Comparison of ENCODE assay signal across 9 cellular contexts in the genomic region with DNA sequence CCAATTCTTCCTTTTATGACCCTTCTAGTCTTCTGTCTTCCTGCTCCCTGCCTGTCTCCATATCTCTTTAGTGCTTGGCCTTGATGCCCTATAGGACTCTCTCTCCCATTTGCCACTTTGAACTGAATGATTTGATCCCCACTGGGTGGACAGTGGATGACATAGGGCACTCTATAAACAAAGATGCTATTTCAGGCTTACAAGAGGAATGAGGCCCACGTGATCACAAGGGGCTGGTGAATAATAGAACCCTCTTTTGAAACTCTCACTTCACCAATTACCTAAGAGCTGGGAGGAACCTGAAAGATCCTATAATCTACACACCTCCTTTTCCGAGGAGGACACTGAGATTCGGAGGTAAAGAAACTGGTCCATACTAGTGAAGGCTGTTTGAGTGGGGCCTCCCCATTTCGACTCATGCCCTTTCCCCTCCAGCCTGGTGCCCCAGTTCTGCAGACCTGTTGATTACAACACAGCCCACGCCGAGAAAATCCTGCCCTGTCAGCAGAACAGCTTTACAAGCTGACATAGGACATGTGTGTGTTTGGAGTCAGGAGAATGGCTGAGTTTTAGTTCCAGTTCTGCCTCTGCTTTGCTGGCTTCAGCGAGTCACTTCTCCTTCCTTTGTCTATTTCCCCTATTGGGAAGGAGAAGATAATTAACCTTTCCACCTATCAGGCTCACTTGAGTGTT.
DNase-seq lines count a peak whose midpoint lies in the region; ATAC-seq and TF ChIP-seq lines count a peak whose summit lies in the region.
"Had no signal": no experiment of that assay in that cellular context is flagged by ENCODE, and none has a peak within 500 bp of the region (broad histone marks: within the 10 kb centered on the region; RNA-seq: fewer than 3 reads in every experiment).

No MANE protein-coding gene starts in this region.

- H2BK120ac ChIP-seq in neuronal stem cell (ENCODE audit: low read depth, low read length), result peak overlapping the region; percentile 0

- BruUV-seq in MCF 10A (replicated peaks; lab: Mats Ljungman, UMichigan) (no TSS peak), mammary epithelial cell (replicated peaks; lab: Mats Ljungman, UMichigan) (no TSS peak)

- H3K4me1 ChIP-seq in mammary epithelial cell (ENCODE audit: insufficient read depth, low read length), result peaks cover 11% of the 10 kb centered on the region
- peaks cover 24 to 47% of the 10 kb centered on the region in 2 donors for H3K4me1 ChIP-seq in neuronal stem cell (ENCODE audit: control insufficient read depth in 2 of 2, insufficient read depth in 1 of 2, low read depth in 1 of 2, low read length in 2 of 2)
- peaks cover 7 to 10% of the 10 kb centered on the region in 2 donors for H3K4me1 ChIP-seq in aorta (ENCODE audit: control insufficient read depth in 1 of 2, insufficient read depth in 2 of 2, low read length in 2 of 2)

- H2BK5ac ChIP-seq in neuronal stem cell (ENCODE audit: low read length), result no peak overlapping the region

- H3K9ac ChIP-seq in mammary epithelial cell (ENCODE audit: insufficient read depth, low read length), result no peak overlapping the region
- no peak overlapping the region for H3K9ac ChIP-seq in neuronal stem cell (ENCODE audit: low read depth, low read length, poor library complexity)

- ATAC-seq in aorta (ENCODE audit: low FRiP score) (peak; percentile 37), HG02610 (IDR thresholded peaks at IDR 0.05; ENCODE audit: unreplicated experiment) (no peak), GM19397 (IDR thresholded peaks at IDR 0.05; ENCODE audit: unreplicated experiment) (no peak)
- ATAC-seq: SK-N-SH treated with all-trans-retinoic acid at 6 μM for 48 hours had no signal

- H4K8ac ChIP-seq in neuronal stem cell (ENCODE audit: low read depth, low read length), result no peak overlapping the region

- H3K9me3 Mint-ChIP-seq in MCF 10A (ENCODE audit: unreplicated experiment), result no peaks in the 10 kb centered on the region
- no peaks in the 10 kb centered on the region for H3K9me3 Mint-ChIP-seq in activated T-cell treated with anti-CD3 and anti-CD28 coated beads, Interleukin-2, amount 50 U/mL, for 24 hours

- no peak overlapping the region for H2BK15ac ChIP-seq in neuronal stem cell (ENCODE audit: low read length)

- no peak overlapping the region for H3K27ac ChIP-seq in mammary epithelial cell (ENCODE audit: insufficient read depth, low read depth, low read length)
- peak overlapping the region; percentile 98 for H3K27ac ChIP-seq in neuronal stem cell (replicated peaks; ENCODE audit: low read length)
- H3K27ac ChIP-seq in aorta (ENCODE audit: low read depth in 1 of 2, low read length in 2 of 2), result peak overlapping the region; percentile 85 to 94

- peak overlapping the region; percentile 66 for H3K27ac Mint-ChIP-seq in MCF 10A (ENCODE audit: low read depth, unreplicated experiment)
- H3K27ac Mint-ChIP-seq in activated T-cell treated with anti-CD3 and anti-CD28 coated beads, Interleukin-2, amount 50 U/mL, for 24 hours, result no peak overlapping the region

- H3K4me3 ChIP-seq in mammary epithelial cell (replicated peaks in 1 of 3; ENCODE audit: insufficient read depth in 1 of 3, low read depth in 2 of 3, low read length in 3 of 3) (no peak overlapping the region), fibroblast of pulmonary artery (replicated peaks; ENCODE audit: low read depth, low read length) (no peak overlapping the region), neuronal stem cell (ENCODE audit: low read length in 2 of 2) (no peak overlapping the region), aorta (ENCODE audit: low read length in 2 of 2) (no peak overlapping the region)

- H3K18ac ChIP-seq in neuronal stem cell (ENCODE audit: low read length), result peak overlapping the region; percentile 9

- TF ChIP-seq CTCF in MCF 10A (IDR thresholded peaks at IDR 0.05; ENCODE audit: unreplicated experiment) (no peak), mammary epithelial cell (conservative IDR thresholded peaks at IDR 0.05 in 1 of 2, IDR thresholded peaks at IDR 0.05 in 1 of 2; ENCODE audit: extremely low read depth in 1 of 2, insufficient read depth in 1 of 2, low read depth in 1 of 2, low read length in 2 of 2) (no peak), fibroblast of pulmonary artery (IDR thresholded peaks at IDR 0.05; ENCODE audit: low read length, missing control alignments) (no peak)

- dilution Hi-C loops in mammary epithelial cell (cut with HindIII; ENCODE audit: low sequenced_read_pairs), result no loop called here

- H3K23ac ChIP-seq in neuronal stem cell (ENCODE audit: low read depth, low read length, poor library complexity), result no peak overlapping the region

- H3K36me3 Mint-ChIP-seq in MCF 10A (ENCODE audit: insufficient read depth, unreplicated experiment), result no peaks in the 10 kb centered on the region
- no peaks in the 10 kb centered on the region for H3K36me3 Mint-ChIP-seq in activated T-cell treated with anti-CD3 and anti-CD28 coated beads, Interleukin-2, amount 50 U/mL, for 24 hours (ENCODE audit: low read depth)

- no peak overlapping the region for H4K91ac ChIP-seq in neuronal stem cell (ENCODE audit: low read depth, low read length, poor library complexity)

- no peak overlapping the region for H3K4ac ChIP-seq in neuronal stem cell (ENCODE audit: low read length)

- H3K79me2 ChIP-seq in mammary epithelial cell (ENCODE audit: insufficient read depth, low read length), result no peaks in the 10 kb centered on the region

- no peaks in the 10 kb centered on the region for H3K27me3 Mint-ChIP-seq in MCF 10A (ENCODE audit: insufficient read depth, unreplicated experiment)
- no peaks in the 10 kb centered on the region for H3K27me3 Mint-ChIP-seq in activated T-cell treated with anti-CD3 and anti-CD28 coated beads, Interleukin-2, amount 50 U/mL, for 24 hours

- H2AK5ac ChIP-seq in neuronal stem cell (ENCODE audit: low read depth, low read length), result no peak overlapping the region

- WGBS in mammary epithelial cell (ENCODE audit: low coverage, missing lambda C conversion rate), result 80% methylated on average over 7 of the region's 7 CpGs
- WGBS in neuronal stem cell (ENCODE audit: extremely low coverage in 2 of 2, insufficient read length in 2 of 2, insufficient replicate concordance in 1 of 2), 2 donors, result no CpG with 5 or more reads among the region's 7 CpGs
- 52 to 53% methylated on average over 7 of the region's 7 CpGs for WGBS in aorta, 2 donors

- H3K4me2 ChIP-seq in mammary epithelial cell (ENCODE audit: insufficient read depth, low read depth, low read length) (no peak overlapping the region), neuronal stem cell (ENCODE audit: insufficient read depth, low read length, poor library complexity, severe bottlenecking) (no peak overlapping the region)

- POLR2A ChIA-PET in MCF 10A (lab: Yijun Ruan, JAX), result interaction anchor here (0.9 to 1.3 kb wide), 4 partner anchors 8 to 400 kb away, joined by 3 to 6 read pairs (median 3); no protein-coding TSS in a partner anchor

- H3K27me3 ChIP-seq in mammary epithelial cell (ENCODE audit: insufficient read depth, low read length) (no peaks in the 10 kb centered on the region), neuronal stem cell (ENCODE audit: control insufficient read depth in 3 of 3, insufficient read depth in 3 of 3, low read depth in 1 of 3, low read length in 3 of 3) (no peaks in the 10 kb centered on the region), aorta (ENCODE audit: control insufficient read depth in 1 of 2, insufficient read depth in 2 of 2, low read length in 1 of 2) (no peaks in the 10 kb centered on the region)

- H2AFZ ChIP-seq in mammary epithelial cell (ENCODE audit: low read depth, low read length) (no peak overlapping the region), neuronal stem cell (ENCODE audit: low read length) (peak overlapping the region; percentile 3)

- no peak overlapping the region for H3K14ac ChIP-seq in neuronal stem cell (ENCODE audit: low read length)

- H3K4me1 Mint-ChIP-seq in MCF 10A (ENCODE audit: insufficient read depth, unreplicated experiment), result peaks cover 30% of the 10 kb centered on the region
- peaks cover 8% of the 10 kb centered on the region for H3K4me1 Mint-ChIP-seq in activated T-cell treated with anti-CD3 and anti-CD28 coated beads, Interleukin-2, amount 50 U/mL, for 24 hours (ENCODE audit: low read depth)

- H4K20me1 ChIP-seq in mammary epithelial cell (ENCODE audit: insufficient read depth, low read length), result no peaks in the 10 kb centered on the region

- in situ Hi-C loops in mammary epithelial cell (cut with MboI; ENCODE audit: low sequenced_read_pairs in 2 of 2), result no loop called here

- CTCF ChIA-PET in MCF 10A (lab: Yijun Ruan, JAX) (no interaction called here), mammary epithelial cell (lab: Charles Lee; ENCODE audit: low non-redundant PET) (no interaction called here)

- H2BK12ac ChIP-seq in neuronal stem cell (ENCODE audit: low read length), result no peak overlapping the region

- no peak overlapping the region for H3K4me3 Mint-ChIP-seq in MCF 10A (ENCODE audit: unreplicated experiment)
- H3K4me3 Mint-ChIP-seq in activated T-cell treated with anti-CD3 and anti-CD28 coated beads, Interleukin-2, amount 50 U/mL, for 24 hours, result no peak overlapping the region

- H3K36me3 ChIP-seq in mammary epithelial cell (ENCODE audit: insufficient read depth, low read length) (no peaks in the 10 kb centered on the region), neuronal stem cell (replicated peaks in 1 of 2; ENCODE audit: control insufficient read depth in 2 of 2, insufficient read depth in 2 of 2, low read length in 2 of 2) (no peaks in the 10 kb centered on the region), aorta (ENCODE audit: control insufficient read depth in 1 of 2, insufficient read depth in 2 of 2, low read length in 1 of 2) (no peaks in the 10 kb centered on the region)

- intact Hi-C loops in MCF 10A (cut with micrococcal nuclease) (no loop called here), mammary epithelial cell (cut with micrococcal nuclease) (no loop called here), aorta (cut with DNase I) (loop anchor here (5.0 to 10.0 kb wide), 7 partner anchors 70 to 400 kb away; a partner anchor contains a TSS)

- no peaks in the 10 kb centered on the region for H3K79me1 ChIP-seq in neuronal stem cell (ENCODE audit: low read depth, low read length)

- DNase-seq in MCF 10A (ENCODE audit: unreplicated experiment) (no peak), mammary epithelial cell (no peak), fibroblast of pulmonary artery (ENCODE audit: low read depth) (peak; percentile 35), neuronal stem cell (ENCODE audit: low spot score) (peak; percentile 21), aorta (peak in 1 of 2 donors; percentile 87)
- DNase-seq in activated T-cell treated with anti-CD3 and anti-CD28 coated beads, Interleukin-2, amount 50 U/mL, for 24 hours, result no peak

- H3K9me3 ChIP-seq in mammary epithelial cell (replicated peaks; ENCODE audit: insufficient read depth, low read length), result no peaks in the 10 kb centered on the region
- H3K9me3 ChIP-seq in neuronal stem cell (replicated peaks in 1 of 2; ENCODE audit: control insufficient read depth in 2 of 2, insufficient read depth in 1 of 2, low read depth in 1 of 2, low read length in 2 of 2), result no peaks in the 10 kb centered on the region
- H3K9me3 ChIP-seq in aorta (ENCODE audit: control insufficient read depth, low read length), result no peaks in the 10 kb centered on the region

Comparison
In these comparisons a context has a peak if more than half of its experiments do, and no peak if none do; other contexts are left out.
1. DNase-seq: peak in fibroblast of pulmonary artery (single experiment) and neuronal stem cell (single experiment); none in MCF 10A (single experiment), mammary epithelial cell (single experiment) and activated T-cell treated with anti-CD3 and anti-CD28 coated beads, Interleukin-2, amount 50 U/mL, for 24 hours (single experiment).
2. intact Hi-C loops: an anchor here in aorta (5.0 to 10.0 kb wide); none called in MCF 10A and mammary epithelial cell.